ENCODE assay signal across 1 cellular context in the genomic region with DNA sequence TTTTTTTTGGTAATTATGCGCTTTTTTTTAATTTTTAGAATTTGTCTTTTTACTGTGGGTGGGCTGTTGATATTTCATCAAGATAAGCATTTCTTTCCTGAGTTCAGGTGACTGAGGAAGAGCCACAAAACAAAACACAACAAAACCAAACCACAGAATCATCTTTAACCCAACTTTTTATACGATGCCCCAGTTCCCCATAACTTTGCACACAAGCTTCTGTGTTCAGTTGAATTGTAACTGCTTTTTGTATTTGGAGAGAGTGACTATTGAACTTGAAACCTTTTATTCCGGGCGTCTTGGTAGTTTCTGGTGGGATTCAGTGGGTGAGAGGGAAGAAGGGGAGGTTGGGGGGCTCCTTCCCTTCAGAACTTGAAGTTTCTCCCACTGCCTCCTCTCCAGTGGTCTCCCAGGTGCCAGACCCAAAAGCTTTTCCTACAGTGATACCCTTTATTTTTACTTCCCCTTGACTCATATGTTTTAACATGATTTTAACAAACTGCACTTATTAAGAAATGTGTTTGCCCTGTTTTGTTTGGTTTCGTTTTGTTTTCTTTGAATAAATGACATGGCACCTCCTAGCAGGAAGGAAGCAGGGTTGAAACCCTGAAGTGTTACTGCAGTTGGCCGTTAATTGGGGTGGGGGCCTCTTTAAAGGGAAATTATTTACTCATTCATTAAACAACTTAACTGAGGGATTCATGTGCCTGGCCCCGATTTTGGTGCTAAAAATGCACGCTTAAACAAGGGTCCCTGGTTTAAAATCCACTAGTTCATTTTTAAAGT.
A peak's percentile ranks its signal among the peaks of the same experiment; 100 is the strongest.
TF ChIP-seq lines count a peak whose summit lies in the region.

No MANE protein-coding gene starts in this region.

TF ChIP-seq in A549, 52 proteins besides CTCF, POLR2A, EP300 and RAD21 (continued from another document):
- TF ChIP-seq, protein P1, sequence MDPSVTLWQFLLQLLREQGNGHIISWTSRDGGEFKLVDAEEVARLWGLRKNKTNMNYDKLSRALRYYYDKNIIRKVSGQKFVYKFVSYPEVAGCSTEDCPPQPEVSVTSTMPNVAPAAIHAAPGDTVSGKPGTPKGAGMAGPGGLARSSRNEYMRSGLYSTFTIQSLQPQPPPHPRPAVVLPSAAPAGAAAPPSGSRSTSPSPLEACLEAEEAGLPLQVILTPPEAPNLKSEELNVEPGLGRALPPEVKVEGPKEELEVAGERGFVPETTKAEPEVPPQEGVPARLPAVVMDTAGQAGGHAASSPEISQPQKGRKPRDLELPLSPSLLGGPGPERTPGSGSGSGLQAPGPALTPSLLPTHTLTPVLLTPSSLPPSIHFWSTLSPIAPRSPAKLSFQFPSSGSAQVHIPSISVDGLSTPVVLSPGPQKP (IDR thresholded peaks at IDR 0.05; ENCODE audit: low read depth, low read length): no peak
- TF ChIP-seq FOSB (CRISPR knock-in tag; IDR thresholded peaks at IDR 0.05): 0 out of 2 replicates have a peak, but pooled peaks have one; percentile 21
